In the genomic region with DNA sequence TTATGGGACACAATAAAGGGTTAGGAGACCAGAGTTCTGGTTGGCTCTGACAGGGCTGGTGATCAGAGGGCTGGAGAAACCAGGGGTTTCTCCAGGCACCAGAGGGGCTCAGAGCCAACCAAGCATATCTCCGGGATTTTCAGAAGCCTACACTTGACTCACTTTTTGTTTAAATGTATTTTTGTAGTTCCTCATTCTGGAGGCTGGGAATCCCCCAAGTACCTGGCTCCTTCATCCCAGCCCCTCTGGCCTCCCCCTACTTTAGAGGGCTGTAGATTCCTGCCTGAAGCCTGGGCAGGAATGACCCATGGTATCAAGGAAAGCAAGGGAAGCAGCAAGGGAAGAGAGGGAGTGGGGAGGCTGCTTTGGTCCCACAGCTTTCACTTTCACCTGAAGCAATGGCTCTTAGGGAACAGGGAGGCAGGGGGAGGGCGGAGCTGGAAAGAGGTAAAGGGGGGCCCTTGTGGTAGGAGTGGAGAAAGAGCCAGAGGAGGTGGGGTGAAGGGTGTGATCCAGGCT, we compare ENCODE assay signal across 1 cellular context.
TF ChIP-seq lines count a peak whose summit lies in the region.

No MANE protein-coding gene starts in this region.

TF ChIP-seq in SK-N-SH, 30 proteins besides CTCF, POLR2A, EP300 and RAD21 (continued from another document):
- TF ChIP-seq GABPA (IDR thresholded peaks at IDR 0.05; ENCODE audit: low read depth) (no peak), NFIC (IDR thresholded peaks at IDR 0.05; ENCODE audit: borderline replicate concordance) (no peak), TCF12 (IDR thresholded peaks at IDR 0.05) (no peak), FOSL2 (IDR thresholded peaks at IDR 0.05; ENCODE audit: borderline replicate concordance, low read depth) (no peak), MEF2A (IDR thresholded peaks at IDR 0.05; ENCODE audit: borderline replicate concordance, low read depth) (no peak), TEAD4 (IDR thresholded peaks at IDR 0.05; ENCODE audit: borderline replicate concordance, insufficient read depth) (no peak)
